ENCODE assay signal across 14 cellular contexts in genomic region chr9:70066418-70066817, GRCh38. TPM values are rescaled to one million over a fixed set of nuclear protein-coding genes. Genes with fewer than 3 reads are reported as not detected.
"Had no signal": no experiment of that assay in that cellular context is flagged by ENCODE, and none has a peak within 500 bp of the region (broad histone marks: within the 10 kb centered on the region; RNA-seq: fewer than 3 reads in every experiment).

No MANE protein-coding gene starts in this region.

- H3K36me3 ChIP-seq: adrenal gland, colonic mucosa, thoracic aorta had no signal

- H3K4me3 ChIP-seq: adrenal gland, colonic mucosa, dorsolateral prefrontal cortex, thoracic aorta had no signal

- H3K27ac ChIP-seq: colonic mucosa, thoracic aorta had no signal

- ATAC-seq: activated naive CD4-positive, alpha-beta T cell treated with anti-CD3 and anti-CD28 coated beads, Interleukin-2, amount 50 U/mL, for 72 hours; effector memory CD8-positive, alpha-beta T cell; left lobe of liver; natural killer cell treated with Interleukin-12 subunit alpha and Interleukin-12 subunit beta and Interleukin-15 and Interleukin-18, amount 100 ng/mL, for 72 hours; stimulated activated naive CD8-positive, alpha-beta T cell treated with anti-CD3 and anti-CD28 coated beads, Interleukin-15, amount 100 ng/mL, for 72 hours; WTC11 had no signal

- H3K9me3 ChIP-seq: adrenal gland, colonic mucosa, thoracic aorta had no signal

- DNase-seq: activated T-cell treated with anti-CD3 and anti-CD28 coated beads, Interleukin-2, amount 50 U/mL, for 1 hour; adrenal gland; colonic mucosa; dorsolateral prefrontal cortex; effector memory CD8-positive, alpha-beta T cell; kidney; stimulated activated CD4-positive, alpha-beta T cell treated with anti-CD3 and anti-CD28 coated beads, Interleukin-12 subunit alpha, Interleukin-12 subunit beta, amount 100 ng/mL, for 4 hours; stimulated activated naive CD8-positive, alpha-beta T cell treated with anti-CD3 and anti-CD28 coated beads, Interleukin-15, amount 100 ng/mL, for 72 hours; T1000 had no signal

- H3K4me1 ChIP-seq: adrenal gland, colonic mucosa had no signal

- H3K27me3 ChIP-seq: adrenal gland, colonic mucosa, dorsolateral prefrontal cortex had no signal

RNA-seq across cellular contexts. Expression of gene MAMDC2, which starts 22.8 kb away (rescaled TPM):
- total RNA-seq: activated naive CD4-positive, alpha-beta T cell treated with anti-CD3 and anti-CD28 coated beads, Interleukin-2, amount 50 U/mL, for 72 hours; natural killer cell treated with Interleukin-12 subunit alpha and Interleukin-12 subunit beta and Interleukin-15 and Interleukin-18, amount 100 ng/mL, for 72 hours had no signal
